ENCODE assay signal across 8 cellular contexts in the genomic region with DNA sequence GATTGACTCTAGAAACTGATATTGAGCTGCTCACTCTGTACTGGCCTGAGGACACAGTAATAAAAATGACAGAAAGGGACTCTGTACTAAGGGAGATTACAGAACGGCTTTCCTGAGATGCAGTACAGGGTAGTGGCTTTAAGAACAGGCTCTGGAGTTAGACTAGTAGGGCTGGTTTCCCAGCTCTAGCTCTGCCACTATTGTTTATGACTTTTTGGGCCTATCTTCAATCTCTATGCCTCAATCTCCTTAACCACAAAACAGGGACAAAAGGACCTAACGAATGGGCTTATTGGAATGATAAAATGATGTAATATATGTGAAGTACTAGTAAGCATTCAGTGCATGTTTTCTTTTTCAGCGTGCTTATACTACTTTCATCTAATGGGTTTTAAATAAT. TPM values are rescaled to one million over a fixed set of nuclear protein-coding genes. Genes with fewer than 3 reads are reported as not detected.
DNase-seq lines count a peak whose midpoint lies in the region; ATAC-seq and TF ChIP-seq lines count a peak whose summit lies in the region.

No MANE protein-coding gene starts in this region.

- TF ChIP-seq POLR2A in heart left ventricle (IDR thresholded peaks at IDR 0.05), result no peak

- H3K79me2 ChIP-seq in H9 (ENCODE audit: insufficient read depth, low read length), result no peaks in the 10 kb centered on the region; the same call in 1 of the 2 replicates

- peak overlapping the region; percentile 81 for H3K4me2 ChIP-seq in H9 (ENCODE audit: insufficient read depth, insufficient read length, low read length)

- H3T11ph ChIP-seq in H9 (ENCODE audit: low read length), result no peak overlapping the region

- DNase-seq in CD4-positive, alpha-beta T cell, result no peak
- no peak for DNase-seq in H9
- no peak for DNase-seq in T-cell
- DNase-seq in immature natural killer cell, result no peak
- DNase-seq in ecto neural progenitor cell (ENCODE audit: low spot score), result no peak
- DNase-seq in activated CD4-positive, CD25-positive, alpha-beta regulatory T cell treated with anti-CD3 and anti-CD28 coated beads, Interleukin-2, amount 50 U/mL, for 72 hours, result no peak
- DNase-seq in heart left ventricle, result no peak

- no CpG with 5 or more reads among the region's 3 CpGs for WGBS in H9 (ENCODE audit: extremely low coverage, insufficient read length, low lambda C conversion rate)
- WGBS in heart left ventricle, 4 donors, result 72 to 87% (median 77%) methylated on average over 3 of the region's 3 CpGs

- no peaks in the 10 kb centered on the region for H3K36me3 Mint-ChIP-seq in CD4-positive, alpha-beta T cell (ENCODE audit: low read depth)
- H3K36me3 Mint-ChIP-seq in H9 (ENCODE audit: insufficient read depth in 1 of 3, low read depth in 3 of 3), result peaks cover 21 to 37% (median 28%) of the 10 kb centered on the region in 3 experiments
- no peaks in the 10 kb centered on the region for H3K36me3 Mint-ChIP-seq in T-cell
- H3K36me3 Mint-ChIP-seq in immature natural killer cell, result no peaks in the 10 kb centered on the region

- no peaks in the 10 kb centered on the region for H3K36me3 ChIP-seq in heart left ventricle

- CTCF ChIA-PET in CD4-positive, alpha-beta T cell (lab: Charles Lee), result no interaction called here
- CTCF ChIA-PET in T-cell (lab: Charles Lee), result no interaction called here

- no peak overlapping the region for H3K4ac ChIP-seq in H9 (ENCODE audit: low read depth, low read length)

- H3K4me3 Mint-ChIP-seq in CD4-positive, alpha-beta T cell, result peak overlapping the region; percentile 88
- H3K4me3 Mint-ChIP-seq in H9, result peak overlapping the region; percentile 91 to 98
- H3K4me3 Mint-ChIP-seq in T-cell, result peak overlapping the region; percentile 79 to 85 (median 80)
- peak overlapping the region; percentile 87 to 92 (median 89) for H3K4me3 Mint-ChIP-seq in immature natural killer cell

- POLR2A ChIA-PET in CD4-positive, alpha-beta T cell (lab: Charles Lee), result no interaction called here
- POLR2A ChIA-PET in T-cell (lab: Charles Lee), result no interaction called here

- TF ChIP-seq CTCF in CD4-positive, alpha-beta T cell (IDR thresholded peaks at IDR 0.05), result no peak
- TF ChIP-seq CTCF in H9 (conservative IDR thresholded peaks at IDR 0.05) (no peak), heart left ventricle (IDR thresholded peaks at IDR 0.05) (no peak)

- H3K56ac ChIP-seq in H9 (ENCODE audit: insufficient read length, low read depth, low read length), result no peak overlapping the region

- H3K23me2 ChIP-seq in H9 (ENCODE audit: insufficient read length, low read depth, low read length, poor library complexity, severe bottlenecking), result peaks cover 6% of the 10 kb centered on the region

- no peak overlapping the region for H3K27ac ChIP-seq in CD4-positive, alpha-beta T cell (ENCODE audit: low read depth, low read length)
- H3K27ac ChIP-seq in H9 (ENCODE audit: insufficient read length, low read depth, low read length) (no peak overlapping the region), heart left ventricle (no peak overlapping the region)

- H3K9me3 Mint-ChIP-seq in CD4-positive, alpha-beta T cell, result no peaks in the 10 kb centered on the region
- H3K9me3 Mint-ChIP-seq in H9, result peaks cover 0 to 3% of the 10 kb centered on the region in 2 experiments; a peak in 2 of 5 replicates
- H3K9me3 Mint-ChIP-seq in T-cell, result no peaks in the 10 kb centered on the region
- H3K9me3 Mint-ChIP-seq in immature natural killer cell, result no peaks in the 10 kb centered on the region

- H3K27ac Mint-ChIP-seq in CD4-positive, alpha-beta T cell, result no peak overlapping the region
- H3K27ac Mint-ChIP-seq in H9 (peak overlapping the region in 1 of 3 experiments; percentile 98; a peak in 1 of 7 replicates), T-cell (no peak overlapping the region), immature natural killer cell (no peak overlapping the region)

- H4K20me1 ChIP-seq in H9 (ENCODE audit: control insufficient read depth, insufficient read depth, insufficient read length), result no peaks in the 10 kb centered on the region

- no peak overlapping the region for H2BK15ac ChIP-seq in H9 (ENCODE audit: low read depth, low read length)

- H3K14ac ChIP-seq in H9 (ENCODE audit: insufficient read depth, low read length), result no peak overlapping the region

- H2AFZ ChIP-seq in H9 (ENCODE audit: low read length), result no peak overlapping the region

- H3K27me3 Mint-ChIP-seq in CD4-positive, alpha-beta T cell, result peaks cover 15% of the 10 kb centered on the region
- H3K27me3 Mint-ChIP-seq in H9 (ENCODE audit: low read depth) (peaks cover 2% of the 10 kb centered on the region), T-cell (peaks cover 3 to 13% of the 10 kb centered on the region in 2 donors), immature natural killer cell (ENCODE audit: low read depth in 3 of 3) (no peaks in the 10 kb centered on the region)

- peak overlapping the region; percentile 15 for H3K9ac ChIP-seq in H9 (ENCODE audit: extremely low read depth, insufficient read length, low read length)

- H3K23ac ChIP-seq in H9 (ENCODE audit: insufficient read length, low read depth, low read length), result no peak overlapping the region

- no peak overlapping the region for H4K91ac ChIP-seq in H9 (ENCODE audit: insufficient read length, low read depth, low read length)

- peak overlapping the region in 2 of 12 donors; percentile 67 to 77 for H3K4me3 ChIP-seq in heart left ventricle

- H3K4me1 ChIP-seq in H9 (ENCODE audit: insufficient read depth, low read length) (no peaks in the 10 kb centered on the region), heart left ventricle (peaks cover 4 to 17% (median 11%) of the 10 kb centered on the region in 12 donors)

- H2AK5ac ChIP-seq in H9 (ENCODE audit: insufficient read length, low read length), result no peak overlapping the region

- H3K18ac ChIP-seq in H9 (ENCODE audit: insufficient read length, low read depth, low read length), result no peak overlapping the region

- H2BK120ac ChIP-seq in H9 (ENCODE audit: low read depth, low read length, poor library complexity, severe bottlenecking), result no peak overlapping the region

- peaks cover 22% of the 10 kb centered on the region for H3K4me1 Mint-ChIP-seq in CD4-positive, alpha-beta T cell (ENCODE audit: low read depth)
- H3K4me1 Mint-ChIP-seq in H9, result peaks cover 25 to 33% of the 10 kb centered on the region in 2 experiments
- H3K4me1 Mint-ChIP-seq in T-cell, result peaks cover 16 to 37% (median 16%) of the 10 kb centered on the region in 3 donors
- H3K4me1 Mint-ChIP-seq in immature natural killer cell, result peaks cover 40 to 45% of the 10 kb centered on the region in 2 donors

- peaks cover 6% of the 10 kb centered on the region for H3K27me3 ChIP-seq in CD4-positive, alpha-beta T cell (ENCODE audit: control insufficient read depth, insufficient read depth, low read length)
- no peaks in the 10 kb centered on the region for H3K27me3 ChIP-seq in H9 (ENCODE audit: insufficient read depth, low read length)
- H3K27me3 ChIP-seq in heart left ventricle, result no peaks in the 10 kb centered on the region

- H4K8ac ChIP-seq in H9 (replicated peaks; ENCODE audit: insufficient read length, low read depth, low read length), result no peak overlapping the region

- no peak overlapping the region for H2BK12ac ChIP-seq in H9 (ENCODE audit: insufficient read length, low read depth, low read length)

- ATAC-seq in CD4-positive, alpha-beta T cell (ENCODE audit: poor library complexity), result no peak
- ATAC-seq in T-cell (replicated peaks in 1 of 4), result no peak
- ATAC-seq in HG03354 (IDR thresholded peaks at IDR 0.05; ENCODE audit: poor library complexity, severe bottlenecking, unreplicated experiment), result no peak
- ATAC-seq in heart left ventricle, result no peak

- intact Hi-C loops in CD4-positive, alpha-beta T cell (cut with DNase I, micrococcal nuclease), result no loop called here
- intact Hi-C loops in heart left ventricle (cut with DNase I), result no loop called here

- no peak overlapping the region for H4K5ac ChIP-seq in H9 (ENCODE audit: insufficient read length, low read depth, low read length)

- no peaks in the 10 kb centered on the region for H3K9me3 ChIP-seq in CD4-positive, alpha-beta T cell (ENCODE audit: control insufficient read depth, low read length)
- H3K9me3 ChIP-seq in H9 (ENCODE audit: control insufficient read depth, low read depth, low read length) (no peaks in the 10 kb centered on the region), heart left ventricle (no peaks in the 10 kb centered on the region)

- peaks cover 2% of the 10 kb centered on the region for H3K79me1 ChIP-seq in H9 (ENCODE audit: insufficient read depth, low read depth, low read length, poor library complexity, severe bottlenecking)

- no peak overlapping the region for H2BK20ac ChIP-seq in H9 (ENCODE audit: low read depth, low read length, poor library complexity, severe bottlenecking)

- no peak overlapping the region for H2BK5ac ChIP-seq in H9 (ENCODE audit: insufficient read length, low read length)

RNA-seq across cellular contexts. Expression of a gene that starts 1.4 kb away (rescaled TPM):
- not detected for total RNA-seq in CD4-positive, alpha-beta T cell
- 23.1 and 26.1 TPM in 2 replicates for total RNA-seq in H9 (2021)
- total RNA-seq in T-cell, result under 1 TPM; 0.08 to 0.41 (median 0.20) TPM
- polyA plus RNA-seq in immature natural killer cell, result under 1 TPM in 2 of 3 donors, not detected in 1; 0.14 to 0.75 TPM
- 1 to 10 TPM in 2 of 9 donors, under 1 TPM in 6, not detected in 1; 0.09 to 4.2 (median 0.52) TPM for total RNA-seq in heart left ventricle
- polyA plus RNA-seq in heart left ventricle, result under 1 TPM; 0.04 to 0.07 TPM

RNA-seq across cellular contexts. Expression of a gene that starts 45.8 kb away (rescaled TPM):
- total RNA-seq in CD4-positive, alpha-beta T cell, result not detected
- total RNA-seq in H9 (2021), result not detected in 2 replicates
- not detected for total RNA-seq in T-cell
- polyA plus RNA-seq in immature natural killer cell, result not detected
- not detected for total RNA-seq in heart left ventricle
- polyA plus RNA-seq in heart left ventricle, result not detected
